Comparison of ENCODE assay signal across 12 cellular contexts in the genomic region with DNA sequence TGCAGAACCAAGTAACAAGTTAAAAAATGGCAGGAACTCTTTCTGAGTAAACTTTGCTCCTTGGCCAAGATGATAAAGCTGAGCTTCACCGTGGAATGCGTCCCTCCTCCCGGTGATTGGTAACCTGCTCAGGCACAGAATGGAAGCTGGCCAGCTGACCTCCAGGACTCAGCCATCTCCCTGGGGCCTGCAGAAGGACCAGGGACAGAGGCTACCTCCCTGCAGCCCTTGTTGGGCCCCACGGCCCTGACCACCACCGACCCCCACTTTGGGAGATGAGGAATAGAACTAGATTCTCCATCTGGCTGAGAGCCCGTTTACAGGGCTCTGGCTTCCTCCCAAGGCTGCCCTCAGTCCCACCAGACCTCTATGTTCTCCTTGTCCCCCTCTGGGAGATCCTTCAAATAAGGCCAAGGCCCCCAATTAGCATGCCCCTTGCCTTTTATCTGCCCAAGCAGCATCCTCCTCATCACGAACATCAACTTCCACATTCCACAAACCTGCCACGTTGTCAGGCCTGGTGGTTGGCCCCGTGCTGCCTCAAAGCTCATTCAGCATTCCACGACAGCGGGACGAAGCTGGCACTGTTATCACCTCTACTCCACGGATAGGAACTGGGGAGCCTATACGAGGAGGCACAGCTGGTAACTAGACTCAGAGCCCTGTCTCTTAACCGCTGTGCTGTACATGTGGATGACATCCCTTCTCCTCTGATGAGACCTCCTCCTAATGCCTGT.
A peak's percentile ranks its signal among the peaks of the same experiment; 100 is the strongest.
DNase-seq lines count a peak whose midpoint lies in the region; ATAC-seq and TF ChIP-seq lines count a peak whose summit lies in the region.
"Had no signal": no experiment of that assay in that cellular context is flagged by ENCODE, and none has a peak within 500 bp of the region (broad histone marks: within the 10 kb centered on the region; RNA-seq: fewer than 3 reads in every experiment).

No MANE protein-coding gene starts in this region.

- H3K27ac ChIP-seq in CD4-positive, alpha-beta T cell (ENCODE audit: low read depth, low read length) = no peak overlapping the region
- H3K27ac ChIP-seq in heart right ventricle = peak overlapping the region in 9 of 10 donors; percentile 6 to 96 (median 46)
- peak overlapping the region; percentile 64 to 99 (median 82) for H3K27ac ChIP-seq in sigmoid colon
- H3K27ac ChIP-seq: colonic mucosa had no signal

- WGBS in heart right ventricle, 2 donors = 59 to 60% methylated on average over 15 of the region's 15 CpGs
- WGBS in sigmoid colon, 2 donors = 81 to 87% methylated on average over 15 of the region's 15 CpGs

- no peaks in the 10 kb centered on the region for H3K27me3 ChIP-seq in CD4-positive, alpha-beta T cell (ENCODE audit: control insufficient read depth, insufficient read depth, low read length)
- H3K27me3 ChIP-seq in heart right ventricle (no peaks in the 10 kb centered on the region), sigmoid colon (no peaks in the 10 kb centered on the region)
- H3K27me3 ChIP-seq: colonic mucosa, MG63 had no signal

- no peak for TF ChIP-seq CTCF in CD4-positive, alpha-beta T cell (IDR thresholded peaks at IDR 0.05)
- TF ChIP-seq CTCF in heart right ventricle (IDR thresholded peaks at IDR 0.05) (no peak), sigmoid colon (IDR thresholded peaks at IDR 0.05) (no peak)

- no peaks in the 10 kb centered on the region for H3K9me3 ChIP-seq in CD4-positive, alpha-beta T cell (ENCODE audit: control insufficient read depth, low read length)
- H3K9me3 ChIP-seq in heart right ventricle (no peaks in the 10 kb centered on the region), sigmoid colon (no peaks in the 10 kb centered on the region)
- H3K9me3 ChIP-seq: colonic mucosa, MG63 had no signal

- peaks cover 25 to 93% (median 85%) of the 10 kb centered on the region in 9 donors for H3K4me1 ChIP-seq in heart right ventricle
- peaks cover 0 to 82% (median 65%) of the 10 kb centered on the region in 4 donors for H3K4me1 ChIP-seq in sigmoid colon
- H3K4me1 ChIP-seq: colonic mucosa had no signal

- TF ChIP-seq POLR2A in sigmoid colon (IDR thresholded peaks at IDR 0.05) = no peak

- peak overlapping the region; percentile 95 for H3K27ac Mint-ChIP-seq in CD4-positive, alpha-beta T cell
- H3K27ac Mint-ChIP-seq in T-cell = peak overlapping the region; percentile 86 to 87

- H3K36me3 ChIP-seq in heart right ventricle (peaks cover 0 to 26% (median 0%) of the 10 kb centered on the region in 9 donors), sigmoid colon (no peaks in the 10 kb centered on the region)
- H3K36me3 ChIP-seq: colonic mucosa had no signal

- no peak for TF ChIP-seq EP300 in sigmoid colon (IDR thresholded peaks at IDR 0.05)

- peaks cover 44% of the 10 kb centered on the region for H3K36me3 Mint-ChIP-seq in CD4-positive, alpha-beta T cell (ENCODE audit: low read depth)
- H3K36me3 Mint-ChIP-seq in T-cell = peaks cover 23% of the 10 kb centered on the region
- H3K36me3 Mint-ChIP-seq: type B pancreatic cell had no signal

- no peak for ATAC-seq in CD4-positive, alpha-beta T cell (ENCODE audit: poor library complexity)
- ATAC-seq in T-cell (replicated peaks in 1 of 4) = no peak
- peak in 2 of 8 donors; percentile 13 to 20 for ATAC-seq in heart right ventricle

- DNase-seq in CD4-positive, alpha-beta T cell = no peak
- DNase-seq in T-cell (no peak), heart right ventricle (no peak), sigmoid colon (peak; percentile 60), epidermal melanocyte (ENCODE audit: insufficient read length, low spot score) (no peak), hepatic stellate cell (ENCODE audit: low spot score) (no peak)
- DNase-seq in stimulated activated CD4-positive, alpha-beta T cell treated with anti-CD3 and anti-CD28 coated beads, Interleukin-12 subunit alpha, Interleukin-12 subunit beta, amount 100 ng/mL, for 4 hours = no peak
- DNase-seq: colonic mucosa, MG63, nucleus accumbens, T-helper 9 cell had no signal

- CTCF ChIA-PET in CD4-positive, alpha-beta T cell (lab: Charles Lee) = interaction anchor here (2.6 kb wide), 1 partner anchor 49 kb away, joined by 12 read pairs; no protein-coding TSS in a partner anchor
- CTCF ChIA-PET in T-cell (lab: Charles Lee) = interaction anchor here (0.5 to 1.5 kb wide), 3 partner anchors 13 to 39 kb away, joined by 3 to 5 read pairs (median 3); no protein-coding TSS in a partner anchor

- no peaks in the 10 kb centered on the region for H3K27me3 Mint-ChIP-seq in CD4-positive, alpha-beta T cell
- no peaks in the 10 kb centered on the region for H3K27me3 Mint-ChIP-seq in T-cell
- H3K27me3 Mint-ChIP-seq: type B pancreatic cell had no signal

- POLR2A ChIA-PET in CD4-positive, alpha-beta T cell (lab: Charles Lee) = interaction anchor here (0.8 to 1.5 kb wide), 2 partner anchors 13 to 25 kb away, joined by 4 to 7 read pairs; no protein-coding TSS in a partner anchor
- POLR2A ChIA-PET in T-cell (lab: Charles Lee) = no interaction called here

- intact Hi-C loops in CD4-positive, alpha-beta T cell (cut with DNase I, micrococcal nuclease) = no loop called here
- intact Hi-C loops in heart right ventricle (cut with DNase I) = loop anchor here in 1 of 10 donors (10.0 kb wide), 1 partner anchor 408 kb away; a partner anchor contains a TSS
- intact Hi-C loops in sigmoid colon (cut with DNase I) = no loop called here

- peaks cover 95% of the 10 kb centered on the region for H3K4me1 Mint-ChIP-seq in CD4-positive, alpha-beta T cell (ENCODE audit: low read depth)
- H3K4me1 Mint-ChIP-seq in T-cell = peaks cover 92 to 95% (median 94%) of the 10 kb centered on the region in 3 donors

- H3K4me3 Mint-ChIP-seq in CD4-positive, alpha-beta T cell = peak overlapping the region; percentile 8
- peak overlapping the region in 1 of 3 donors; percentile 25 for H3K4me3 Mint-ChIP-seq in T-cell
- H3K4me3 Mint-ChIP-seq: type B pancreatic cell had no signal

- H3K4me3 ChIP-seq in heart right ventricle (no peak overlapping the region), sigmoid colon (no peak overlapping the region)
- H3K4me3 ChIP-seq: colonic mucosa, MG63 had no signal

- H3K9me3 Mint-ChIP-seq in CD4-positive, alpha-beta T cell = no peaks in the 10 kb centered on the region
- no peaks in the 10 kb centered on the region for H3K9me3 Mint-ChIP-seq in T-cell
- H3K9me3 Mint-ChIP-seq: type B pancreatic cell had no signal
